13 cellular contexts compared by ENCODE assay signal in the genomic region with DNA sequence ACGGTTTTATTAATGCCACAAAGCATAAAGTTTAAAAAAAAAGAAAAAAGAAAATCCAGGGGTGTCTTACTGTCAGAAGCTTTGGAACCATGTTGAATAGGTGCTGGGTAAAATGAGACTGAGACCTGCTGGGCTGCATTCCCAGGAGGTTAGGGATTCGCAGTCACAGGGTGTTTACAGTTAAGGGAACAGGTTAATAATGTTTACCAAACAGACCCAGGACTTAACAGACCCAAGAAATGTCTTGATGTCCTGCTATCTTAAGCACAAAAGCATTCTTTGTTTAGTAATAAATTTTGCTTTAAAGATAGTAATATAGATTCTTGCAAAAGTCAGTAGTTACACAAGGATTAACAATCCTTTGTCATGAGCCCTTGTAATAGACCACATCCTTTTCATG.
"Had no signal": no experiment of that assay in that cellular context is flagged by ENCODE, and none has a peak within 500 bp of the region (broad histone marks: within the 10 kb centered on the region; RNA-seq: fewer than 3 reads in every experiment).

No MANE protein-coding gene starts in this region.

- H3K9me3 Mint-ChIP-seq: brain; dendritic cell treated with granulocyte-macrophage colony-stimulating factor and Interleukin-4, amounts not matched to agents 40 ng/mL and 50 ng/mL, for 4 days; effector memory CD8-positive, alpha-beta T cell; nephron progenitor cell; T-helper 1 cell treated with Interleukin-12 subunit alpha and Interleukin-12 subunit beta and Interleukin-4 antibody, amounts not matched to agents 30 μg/mL and 1 μg/mL, for 36 hours had no signal

- H3K9me3 ChIP-seq: left ventricle myocardium inferior, suprapubic skin, upper lobe of left lung had no signal

- DNase-seq: activated CD4-positive, alpha-beta T cell treated with anti-CD3 and anti-CD28 coated beads, Interleukin-2, amount 50 U/mL, for 1 hour; activated effector memory CD4-positive, alpha-beta T cell treated with Interleukin-2 at 50 U/mL for 16 hours; effector memory CD8-positive, alpha-beta T cell; left ventricle myocardium inferior; nephron progenitor cell; stimulated activated CD4-positive, alpha-beta T cell treated with anti-CD3 and anti-CD28 coated beads, Interleukin-2, amount 100 ng/mL, for 48 hours; upper lobe of left lung had no signal

- H3K27ac ChIP-seq: left ventricle myocardium inferior, suprapubic skin, upper lobe of left lung had no signal

- H3K27me3 ChIP-seq: suprapubic skin, upper lobe of left lung had no signal

- H3K27me3 Mint-ChIP-seq: activated naive CD8-positive, alpha-beta T cell; dendritic cell treated with granulocyte-macrophage colony-stimulating factor and Interleukin-4, amounts not matched to agents 40 ng/mL and 50 ng/mL, for 4 days; effector memory CD8-positive, alpha-beta T cell had no signal

- H3K36me3 Mint-ChIP-seq: activated naive CD8-positive, alpha-beta T cell; brain had no signal

- H3K4me3 Mint-ChIP-seq: activated naive CD8-positive, alpha-beta T cell; brain; dendritic cell treated with granulocyte-macrophage colony-stimulating factor and Interleukin-4, amounts not matched to agents 40 ng/mL and 50 ng/mL, for 4 days; effector memory CD8-positive, alpha-beta T cell; nephron progenitor cell; T-helper 1 cell treated with Interleukin-12 subunit alpha and Interleukin-12 subunit beta and Interleukin-4 antibody, amounts not matched to agents 30 μg/mL and 1 μg/mL, for 36 hours had no signal

- ATAC-seq: effector memory CD8-positive, alpha-beta T cell; stimulated activated naive CD8-positive, alpha-beta T cell treated with anti-CD3 and anti-CD28 coated beads, Interleukin-15, Interleukin-2, amounts not matched to agents 100 U/mL and 50 U/mL, for 24 hours had no signal

- H3K4me1 ChIP-seq: left ventricle myocardium inferior, upper lobe of left lung had no signal

- H3K4me1 Mint-ChIP-seq: brain had no signal

- H3K27ac Mint-ChIP-seq: activated naive CD8-positive, alpha-beta T cell; brain; dendritic cell treated with granulocyte-macrophage colony-stimulating factor and Interleukin-4, amounts not matched to agents 40 ng/mL and 50 ng/mL, for 4 days; effector memory CD8-positive, alpha-beta T cell; nephron progenitor cell; T-helper 1 cell treated with Interleukin-12 subunit alpha and Interleukin-12 subunit beta and Interleukin-4 antibody, amounts not matched to agents 30 μg/mL and 1 μg/mL, for 36 hours had no signal

- H3K36me3 ChIP-seq: left ventricle myocardium inferior, suprapubic skin, upper lobe of left lung had no signal

- H3K4me3 ChIP-seq: left ventricle myocardium inferior, suprapubic skin, upper lobe of left lung had no signal
